18 cellular contexts compared by ENCODE assay signal in the genomic region with DNA sequence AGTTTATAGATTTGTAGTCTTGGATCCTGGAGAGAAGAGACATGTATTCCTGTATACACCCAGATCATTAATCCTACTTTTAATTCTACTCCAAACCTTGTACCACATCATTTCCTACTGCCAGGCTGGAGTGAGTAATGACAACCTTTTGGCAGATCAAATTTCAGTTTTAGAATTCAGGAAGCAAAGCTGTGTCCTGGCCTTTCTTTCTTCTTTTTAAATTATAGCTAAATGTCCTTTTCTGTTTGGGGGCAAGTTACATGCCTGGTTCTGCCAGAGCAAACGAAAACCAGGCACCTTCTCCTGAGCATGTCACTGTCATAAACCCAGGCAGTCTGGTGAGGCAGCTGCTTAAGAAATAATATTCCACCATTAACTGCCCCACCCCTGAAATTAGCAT. TPM values are rescaled to one million over a fixed set of nuclear protein-coding genes. Genes with fewer than 3 reads are reported as not detected.
A peak's percentile ranks its signal among the peaks of the same experiment; 100 is the strongest.
DNase-seq lines count a peak whose midpoint lies in the region; ATAC-seq, FAIRE-seq and TF ChIP-seq lines count a peak whose summit lies in the region.
"Had no signal": no experiment of that assay in that cellular context is flagged by ENCODE, and none has a peak within 500 bp of the region (broad histone marks: within the 10 kb centered on the region; RNA-seq: fewer than 3 reads in every experiment).

No MANE protein-coding gene starts in this region.

- no peak overlapping the region for H3K9ac ChIP-seq in keratinocyte (ENCODE audit: control insufficient read depth, extremely low read depth, insufficient read depth, low read length)

- peak overlapping the region; percentile 13 for H3K27ac Mint-ChIP-seq in MCF 10A (ENCODE audit: low read depth, unreplicated experiment)
- H3K27ac Mint-ChIP-seq in type B pancreatic cell: peak overlapping the region; percentile 1
- H3K27ac Mint-ChIP-seq: activated CD4-positive, alpha-beta T cell treated with anti-CD3 and anti-CD28 coated beads, Interleukin-2, amount 10 ng/mL, durations not matched to agents 24 days and 14 days; activated naive CD8-positive, alpha-beta T cell treated with anti-CD3 and anti-CD28 coated beads, Interleukin-2, amount 10 ng/mL, durations not matched to agents 7 days and 5 days had no signal

- TF ChIP-seq POLR2A in breast epithelium (IDR thresholded peaks at IDR 0.05): no peak

- peak overlapping the region; percentile 55 for H3K4me2 ChIP-seq in keratinocyte (ENCODE audit: control insufficient read depth, extremely low read depth, insufficient read depth, low read depth, low read length)

- H3K36me3 Mint-ChIP-seq in MCF 10A (ENCODE audit: insufficient read depth, unreplicated experiment) (peaks cover 8% of the 10 kb centered on the region), type B pancreatic cell (peaks cover 4% of the 10 kb centered on the region)
- H3K36me3 Mint-ChIP-seq: activated naive CD8-positive, alpha-beta T cell treated with anti-CD3 and anti-CD28 coated beads, Interleukin-2, amount 10 ng/mL, durations not matched to agents 7 days and 5 days had no signal

- H3K27ac ChIP-seq in breast epithelium (no peak overlapping the region), RWPE2 (ENCODE audit: poor library complexity, severe bottlenecking) (peak overlapping the region; percentile 41), keratinocyte (ENCODE audit: control insufficient read depth, insufficient read depth, low read length) (no peak overlapping the region)
- H3K27ac ChIP-seq: colonic mucosa had no signal

- FAIRE-seq in keratinocyte (lab: Jason Lieb, UNC): no peak

- DNase-seq in MCF 10A (ENCODE audit: unreplicated experiment): peak; percentile 32
- no peak for DNase-seq in breast epithelium (ENCODE audit: low spot score in 2 of 2)
- DNase-seq in RWPE2 (ENCODE audit: low spot score): no peak
- no peak for DNase-seq in keratinocyte (ENCODE audit: low read depth, low spot score)
- DNase-seq in type B pancreatic cell (ENCODE audit: extremely low spot score, unreplicated experiment): no peak
- DNase-seq in HAP-1 (ENCODE audit: low spot score in 2 of 2): no peak
- DNase-seq: activated CD4-positive, alpha-beta T cell treated with anti-CD3 and anti-CD28 coated beads, Interleukin-2, amount 10 ng/mL, durations not matched to agents 24 days and 14 days; activated naive CD8-positive, alpha-beta T cell treated with anti-CD3 and anti-CD28 coated beads, Interleukin-2, amount 10 ng/mL, durations not matched to agents 7 days and 5 days; activated T-cell treated with anti-CD3 and anti-CD28 coated beads, Interleukin-2, amount 50 U/mL, for 1 hour; colonic mucosa; NCI-H1436 treated with DMSO at 0.1 percent for 48 hours; stimulated activated naive CD8-positive, alpha-beta T cell treated with anti-CD3 and anti-CD28 coated beads, Interleukin-15, Interleukin-2, amounts not matched to agents 100 U/mL and 50 U/mL, for 24 hours; T1000; uterus had no signal

- no peak overlapping the region for H2AFZ ChIP-seq in keratinocyte (ENCODE audit: control insufficient read depth, low read length)

- H3K4me3 ChIP-seq in breast epithelium (no peak overlapping the region), RWPE2 (ENCODE audit: severe bottlenecking) (no peak overlapping the region), keratinocyte (ENCODE audit: control insufficient read depth in 2 of 3, extremely low read depth in 1 of 3, insufficient read depth in 2 of 3, low read depth in 1 of 3, low read length in 3 of 3) (no peak overlapping the region), HAP-1 (no peak overlapping the region)
- H3K4me3 ChIP-seq: colonic mucosa, lung, uterus had no signal

- ATAC-seq in RWPE2 (ENCODE audit: low read depth): peak; percentile 57
- ATAC-seq in GM19463 (IDR thresholded peaks at IDR 0.05; ENCODE audit: unreplicated experiment): no peak
- no peak for ATAC-seq in HG03196 (IDR thresholded peaks at IDR 0.05; ENCODE audit: unreplicated experiment)
- ATAC-seq: Right ventricle myocardium inferior; stimulated activated naive CD8-positive, alpha-beta T cell treated with anti-CD3 and anti-CD28 coated beads, Interleukin-15, Interleukin-2, amounts not matched to agents 100 U/mL and 50 U/mL, for 24 hours had no signal

- no TSS peak for BruUV-seq in MCF 10A (replicated peaks; lab: Mats Ljungman, UMichigan)

- H3K4me1 ChIP-seq in breast epithelium (no peaks in the 10 kb centered on the region), RWPE2 (ENCODE audit: insufficient read depth, poor library complexity, severe bottlenecking) (peaks cover 50% of the 10 kb centered on the region), keratinocyte (ENCODE audit: control insufficient read depth, extremely low read depth, insufficient read depth, low read length) (peaks cover 29% of the 10 kb centered on the region), HAP-1 (no peaks in the 10 kb centered on the region; the same call in 1 of the 2 replicates)
- H3K4me1 ChIP-seq: colonic mucosa, uterus had no signal

- TF ChIP-seq CTCF in MCF 10A (IDR thresholded peaks at IDR 0.05; ENCODE audit: unreplicated experiment) (no peak), breast epithelium (IDR thresholded peaks at IDR 0.05) (no peak), RWPE2 (IDR thresholded peaks at IDR 0.05; ENCODE audit: poor library complexity, severe bottlenecking) (no peak), keratinocyte (optimal IDR thresholded peaks at IDR 0.05 in 1 of 3, IDR thresholded peaks at IDR 0.05 in 1 of 3, conservative IDR thresholded peaks at IDR 0.05 in 1 of 3; ENCODE audit: extremely low read depth in 1 of 3, insufficient read depth in 2 of 3, low read length in 3 of 3) (no peak), type B pancreatic cell (conservative IDR thresholded peaks at IDR 0.05) (no peak)

- H3K4me3 Mint-ChIP-seq in MCF 10A (ENCODE audit: unreplicated experiment): no peak overlapping the region
- no peak overlapping the region for H3K4me3 Mint-ChIP-seq in type B pancreatic cell
- H3K4me3 Mint-ChIP-seq: activated CD4-positive, alpha-beta T cell treated with anti-CD3 and anti-CD28 coated beads, Interleukin-2, amount 10 ng/mL, durations not matched to agents 24 days and 14 days; activated naive CD8-positive, alpha-beta T cell treated with anti-CD3 and anti-CD28 coated beads, Interleukin-2, amount 10 ng/mL, durations not matched to agents 7 days and 5 days had no signal

- H3K27me3 Mint-ChIP-seq in MCF 10A (ENCODE audit: insufficient read depth, unreplicated experiment) (no peaks in the 10 kb centered on the region), type B pancreatic cell (no peaks in the 10 kb centered on the region)

- H3K9me3 Mint-ChIP-seq in MCF 10A (ENCODE audit: unreplicated experiment) (no peaks in the 10 kb centered on the region), type B pancreatic cell (peaks cover 4% of the 10 kb centered on the region)
- H3K9me3 Mint-ChIP-seq: activated CD4-positive, alpha-beta T cell treated with anti-CD3 and anti-CD28 coated beads, Interleukin-2, amount 10 ng/mL, durations not matched to agents 24 days and 14 days had no signal

- in situ Hi-C loops in HAP-1 (cut with MboI; ENCODE audit: low sequenced_read_pairs): no loop called here

- H3K36me3 ChIP-seq in breast epithelium: no peaks in the 10 kb centered on the region
- H3K36me3 ChIP-seq in RWPE2 (ENCODE audit: low read depth): peaks cover 26% of the 10 kb centered on the region
- H3K36me3 ChIP-seq in keratinocyte (ENCODE audit: control insufficient read depth in 2 of 2, extremely low read depth in 1 of 2, insufficient read depth in 2 of 2, low read length in 2 of 2): peaks cover 0 to 3% of the 10 kb centered on the region in 2 experiments
- no peaks in the 10 kb centered on the region for H3K36me3 ChIP-seq in HAP-1 (replicated peaks)
- H3K36me3 ChIP-seq: colonic mucosa, uterus had no signal

- no peaks in the 10 kb centered on the region for H3K9me3 ChIP-seq in breast epithelium
- no peaks in the 10 kb centered on the region for H3K9me3 ChIP-seq in RWPE2 (ENCODE audit: severe bottlenecking)
- no peaks in the 10 kb centered on the region for H3K9me3 ChIP-seq in keratinocyte (ENCODE audit: control insufficient read depth, low read depth, low read length)
- H3K9me3 ChIP-seq in HAP-1: no peaks in the 10 kb centered on the region
- H3K9me3 ChIP-seq: colonic mucosa, uterus had no signal

- peaks cover 3% of the 10 kb centered on the region for H3K9me1 ChIP-seq in keratinocyte (ENCODE audit: control insufficient read depth, extremely low read depth, insufficient read depth, low read length)

- CTCF ChIA-PET in MCF 10A (lab: Yijun Ruan, JAX): interaction anchor here (0.6 to 1.0 kb wide), 3 partner anchors 91 to 233 kb away, joined by 3 to 4 read pairs (median 4); no protein-coding TSS in a partner anchor

- H3K27me3 ChIP-seq in breast epithelium (no peaks in the 10 kb centered on the region), RWPE2 (ENCODE audit: insufficient read depth, poor library complexity, severe bottlenecking) (no peaks in the 10 kb centered on the region), keratinocyte (ENCODE audit: control insufficient read depth, extremely low read depth, insufficient read depth, low read length) (no peaks in the 10 kb centered on the region), HAP-1 (ENCODE audit: low read depth) (no peaks in the 10 kb centered on the region)
- H3K27me3 ChIP-seq: colonic mucosa, uterus had no signal

- intact Hi-C loops in MCF 10A (cut with micrococcal nuclease) (no loop called here), breast epithelium (cut with DNase I; ENCODE audit: low total_unique reads) (no loop called here)

- peaks cover 52% of the 10 kb centered on the region for H3K79me2 ChIP-seq in keratinocyte (ENCODE audit: control insufficient read depth, insufficient read depth, low read length)

- dilution Hi-C loops in keratinocyte (cut with MboI; ENCODE audit: extremely low pct_ligation_motif_present, low sequenced_read_pairs): no loop called here

- peaks cover 37% of the 10 kb centered on the region for H3K4me1 Mint-ChIP-seq in MCF 10A (ENCODE audit: insufficient read depth, unreplicated experiment)
- peaks cover 23% of the 10 kb centered on the region for H3K4me1 Mint-ChIP-seq in type B pancreatic cell (ENCODE audit: unreplicated experiment)
- H3K4me1 Mint-ChIP-seq: activated CD4-positive, alpha-beta T cell treated with anti-CD3 and anti-CD28 coated beads, Interleukin-2, amount 10 ng/mL, durations not matched to agents 24 days and 14 days had no signal

- POLR2A ChIA-PET in MCF 10A (lab: Yijun Ruan, JAX): interaction anchor here (1.2 to 1.9 kb wide), 3 partner anchors 8 to 29 kb away, joined by 3 to 11 read pairs (median 4); no protein-coding TSS in a partner anchor

- peaks cover 6% of the 10 kb centered on the region for H4K20me1 ChIP-seq in keratinocyte (ENCODE audit: control insufficient read depth, extremely low read depth, insufficient read depth, low read length)

RNA-seq across cellular contexts. Expression of a gene that starts 33.0 kb away (rescaled TPM):
- total RNA-seq in MCF 10A (2022) (60.6 and 63.5 TPM in 2 replicates), breast epithelium (10 to 100 TPM; 28.5 to 44.6 (median 36.2) TPM), type B pancreatic cell (ENCODE audit: low replicate concordance) (14.4 and 23.0 TPM in 2 replicates)
- 10.5 to 16.2 TPM (median 11.3 TPM) in 3 replicates for polyA plus RNA-seq in keratinocyte
- polyA plus RNA-seq in keratinocyte (2011; ENCODE audit: low read depth): 10.2 TPM
- 16.9 and 18.0 TPM in 2 replicates for polyA plus RNA-seq in keratinocyte (2011; cell fraction: cytosol; rRNA removed)
- 66.2 and 90.8 TPM in 2 replicates for polyA plus RNA-seq in keratinocyte (2011; cell fraction: nucleus; rRNA removed)
- 11.9 and 20.4 TPM in 2 replicates for polyA plus RNA-seq in keratinocyte (2012; ENCODE audit: low replicate concordance)
- 33.7 to 69.4 TPM (median 42.7 TPM) in 3 replicates for polyA minus RNA-seq in keratinocyte
- polyA minus RNA-seq in keratinocyte (2011; cell fraction: cytosol; rRNA and poly(A)+ RNA removed): 30.1 TPM
- polyA minus RNA-seq in keratinocyte (2011; cell fraction: nucleus; rRNA and poly(A)+ RNA removed): 65.0 and 134 TPM in 2 replicates
